ENCODE assay signal across 18 cellular contexts in the genomic region with DNA sequence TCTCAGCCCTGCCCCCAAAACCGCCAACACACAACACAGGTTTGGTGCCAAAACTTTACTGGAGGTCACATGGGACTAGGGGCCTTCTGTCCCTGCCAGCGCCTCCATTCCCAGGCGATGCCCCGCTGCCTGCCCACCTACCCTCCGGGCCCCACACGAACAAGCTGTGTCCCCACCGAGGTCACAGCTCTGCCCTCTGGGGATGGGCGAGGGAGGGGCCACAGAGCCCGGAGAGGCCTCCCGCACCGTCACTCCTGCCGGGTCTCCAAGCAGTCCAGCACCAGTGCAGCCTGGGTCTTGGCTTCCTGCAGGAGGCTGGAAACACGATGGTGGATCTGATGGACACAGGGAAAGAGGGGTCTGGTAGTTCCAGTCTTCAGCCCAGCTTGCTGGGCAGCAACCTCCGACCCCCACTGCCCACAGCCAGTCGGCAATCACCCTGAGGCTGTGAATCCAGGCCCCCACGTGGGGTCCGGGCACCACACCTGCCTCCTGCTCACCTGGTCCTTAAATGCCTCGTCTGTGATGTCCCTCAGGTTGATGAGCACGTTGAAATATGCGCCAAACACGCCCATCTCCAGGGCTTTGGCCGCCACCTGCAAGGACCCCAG. TPM values are rescaled to one million over a fixed set of nuclear protein-coding genes. Genes with fewer than 3 reads are reported as not detected.
DNase-seq lines count a peak whose midpoint lies in the region; ATAC-seq, FAIRE-seq and TF ChIP-seq lines count a peak whose summit lies in the region.
"Had no signal": no experiment of that assay in that cellular context is flagged by ENCODE, and none has a peak within 500 bp of the region (broad histone marks: within the 10 kb centered on the region; RNA-seq: fewer than 3 reads in every experiment).

No MANE protein-coding gene starts in this region.

- H4K91ac ChIP-seq in H1 (replicated peaks; ENCODE audit: insufficient read length, low read length), result no peak overlapping the region
- H4K91ac ChIP-seq in neuronal stem cell (ENCODE audit: low read depth, low read length, poor library complexity), result no peak overlapping the region

- no peak overlapping the region for H2BK15ac ChIP-seq in H1 (ENCODE audit: low read length)
- peak overlapping the region; percentile 55 for H2BK15ac ChIP-seq in neuronal stem cell (ENCODE audit: low read length)

- FAIRE-seq in H1 (lab: Jason Lieb, UNC), result no peak
- no peak for FAIRE-seq in HepG2 (lab: Jason Lieb, UNC)
- no peak for FAIRE-seq in GM12891 (lab: Jason Lieb, UNC)
- FAIRE-seq: GM12892 had no signal

- in situ Hi-C loops in HepG2 (cut with HindIII; ENCODE audit: extremely low pct_ligation_motif_present, low pct_unique_long_range_greater_than_20kb), result no loop called here

- TF ChIP-seq EP300 in H1 (IDR thresholded peaks at IDR 0.05; ENCODE audit: borderline replicate concordance in 1 of 2, low read depth in 2 of 2, low read length in 2 of 2) (no peak), HepG2 (IDR thresholded peaks at IDR 0.05; ENCODE audit: low read depth in 2 of 2, low read length in 2 of 2) (no peak), HepG2 (CRISPR knock-in tag; IDR thresholded peaks at IDR 0.05; ENCODE audit: borderline replicate concordance) (no peak)

- H2BK120ac ChIP-seq in H1 (replicated peaks; ENCODE audit: low read depth, low read length) (peak overlapping the region; percentile 54), neuronal stem cell (ENCODE audit: low read depth, low read length) (peak overlapping the region; percentile 55)

- CTCF ChIA-PET in H1 (lab: Charles Lee; ENCODE audit: partially characterized antibody), result interaction anchor here (0.5 to 1.9 kb wide), 4 partner anchors 10 to 211 kb away, joined by 3 to 6 read pairs (median 4); no protein-coding TSS in a partner anchor
- CTCF ChIA-PET in HepG2 (lab: Yijun Ruan, JAX; ENCODE audit: low intra/inter-chr PET ratio, low total read pairs), result no interaction called here

- H3K4me2 ChIP-seq in H1 (ENCODE audit: insufficient read depth in 1 of 2, low read depth in 2 of 2, low read length in 2 of 2) (no peak overlapping the region), HepG2 (ENCODE audit: low read depth, low read length) (no peak overlapping the region), neuronal stem cell (ENCODE audit: insufficient read depth, low read length, poor library complexity, severe bottlenecking) (no peak overlapping the region)

- H2BK12ac ChIP-seq in H1 (ENCODE audit: low read depth, low read length) (no peak overlapping the region), neuronal stem cell (ENCODE audit: low read length) (peak overlapping the region; percentile 33)

- no TSS peak for BruUV-seq in HepG2 (replicated peaks; lab: Mats Ljungman, UMichigan)

- intact Hi-C loops in HepG2 (cut with micrococcal nuclease; ENCODE audit: unreplicated experiment) (no loop called here), left colon (cut with DNase I, micrococcal nuclease) (no loop called here)

- H2BK5ac ChIP-seq in H1 (ENCODE audit: low read depth, low read length) (no peak overlapping the region), neuronal stem cell (ENCODE audit: low read length) (no peak overlapping the region)

- no peak overlapping the region for H3K4me3 ChIP-seq in NT2/D1 (ENCODE audit: insufficient read length, low read depth)
- H3K4me3 ChIP-seq in H1 (ENCODE audit: extremely low read depth in 1 of 4, insufficient read depth in 2 of 4, low read depth in 3 of 4, low read length in 4 of 4), result no peak overlapping the region
- no peak overlapping the region for H3K4me3 ChIP-seq in HepG2 (replicated peaks in 1 of 3; ENCODE audit: insufficient read depth in 1 of 3, low read depth in 2 of 3, low read length in 3 of 3)
- H3K4me3 ChIP-seq in neuronal stem cell (ENCODE audit: low read length in 2 of 2), result no peak overlapping the region
- no peak overlapping the region for H3K4me3 ChIP-seq in MG63

- peaks cover 0 to 1% of the 10 kb centered on the region in 2 experiments for H4K20me1 ChIP-seq in H1 (replicated peaks in 1 of 2; ENCODE audit: control insufficient read depth in 1 of 2, insufficient read depth in 2 of 2, low read length in 2 of 2)
- peaks cover 12% of the 10 kb centered on the region; the same call in 1 of the 2 replicates for H4K20me1 ChIP-seq in HepG2 (ENCODE audit: insufficient read depth, low read length)

- TF ChIP-seq RAD21 in H1 (IDR thresholded peaks at IDR 0.05 in 1 of 2, conservative IDR thresholded peaks at IDR 0.05 in 1 of 2; ENCODE audit: low read depth in 2 of 2, low read length in 2 of 2), result no peak
- no peak for TF ChIP-seq RAD21 in HepG2 (CRISPR knock-in tag; IDR thresholded peaks at IDR 0.05)

- H3K79me2 ChIP-seq in H1 (ENCODE audit: control insufficient read depth in 1 of 2, insufficient read depth in 2 of 2, low read length in 2 of 2) (no peaks in the 10 kb centered on the region), HepG2 (ENCODE audit: insufficient read depth, low read length) (no peaks in the 10 kb centered on the region)

- TF ChIP-seq CTCF in H1 (IDR thresholded peaks at IDR 0.05; ENCODE audit: control extremely low read depth in 1 of 3, insufficient read depth in 1 of 3, low read depth in 1 of 3, low read length in 3 of 3), result no peak
- no peak for TF ChIP-seq CTCF in HepG2 (CRISPR knock-in tag; IDR thresholded peaks at IDR 0.05)

- H4K5ac ChIP-seq in H1 (ENCODE audit: insufficient read length, low read depth, low read length), result no peak overlapping the region

- H3K23ac ChIP-seq in H1 (ENCODE audit: insufficient read length), result no peak overlapping the region
- H3K23ac ChIP-seq in neuronal stem cell (ENCODE audit: low read depth, low read length, poor library complexity), result peak overlapping the region; percentile 91

- no peak overlapping the region for H2BK20ac ChIP-seq in H1 (ENCODE audit: low read length)

- TF ChIP-seq POLR2A in H1 (IDR thresholded peaks at IDR 0.05; ENCODE audit: control extremely low read depth in 1 of 2, low read depth in 2 of 2, low read length in 2 of 2) (no peak), HepG2 (IDR thresholded peaks at IDR 0.05; ENCODE audit: insufficient read depth in 1 of 2, low read depth in 2 of 2, low read length in 2 of 2) (peak in 1 of 2 experiments; percentile 54; a peak in 1 of 4 replicates), GM12891 (IDR thresholded peaks at IDR 0.05; ENCODE audit: low read depth, low read length) (no peak)

- H3K18ac ChIP-seq in H1 (ENCODE audit: extremely low read depth, low read length) (no peak overlapping the region), neuronal stem cell (ENCODE audit: low read length) (peak overlapping the region; percentile 80)

- H3K36me3 ChIP-seq in NT2/D1 (ENCODE audit: insufficient read depth, insufficient read length, low read length) (peaks cover 12% of the 10 kb centered on the region), H1 (ENCODE audit: control insufficient read depth in 2 of 4, insufficient read depth in 4 of 4, low read length in 3 of 4) (no peaks in the 10 kb centered on the region), HepG2 (replicated peaks in 1 of 2; ENCODE audit: control insufficient read depth in 1 of 2, insufficient read depth in 2 of 2, low read length in 2 of 2) (peaks cover 9% of the 10 kb centered on the region in 2 experiments; a peak in 4 of 5 replicates), neuronal stem cell (replicated peaks in 1 of 2; ENCODE audit: control insufficient read depth in 2 of 2, insufficient read depth in 2 of 2, low read length in 2 of 2) (no peaks in the 10 kb centered on the region), MG63 (peaks cover 11% of the 10 kb centered on the region)

- H3K9me3 ChIP-seq in NT2/D1 (ENCODE audit: insufficient read depth, low read length), result no peaks in the 10 kb centered on the region
- H3K9me3 ChIP-seq in H1 (ENCODE audit: insufficient read depth in 2 of 2, low read depth in 1 of 2, low read length in 1 of 2), result no peaks in the 10 kb centered on the region; a peak in 1 of 4 replicates
- H3K9me3 ChIP-seq in HepG2 (ENCODE audit: low read length), result no peaks in the 10 kb centered on the region
- peaks cover 0 to 3% of the 10 kb centered on the region in 2 donors for H3K9me3 ChIP-seq in neuronal stem cell (replicated peaks in 1 of 2; ENCODE audit: control insufficient read depth in 2 of 2, insufficient read depth in 1 of 2, low read depth in 1 of 2, low read length in 2 of 2)
- no peaks in the 10 kb centered on the region for H3K9me3 ChIP-seq in MG63

- H3K27me3 ChIP-seq in NT2/D1 (ENCODE audit: insufficient read depth, insufficient read length), result no peaks in the 10 kb centered on the region
- H3K27me3 ChIP-seq in H1 (replicated peaks in 1 of 4; ENCODE audit: control insufficient read depth in 3 of 4, extremely low read depth in 1 of 4, insufficient read depth in 3 of 4, low read length in 3 of 4), result peaks cover 0 to 18% (median 7%) of the 10 kb centered on the region in 4 experiments; a peak in 4 of 7 replicates
- H3K27me3 ChIP-seq in HepG2 (ENCODE audit: control insufficient read depth in 1 of 2, insufficient read depth in 2 of 2, low read length in 2 of 2), result no peaks in the 10 kb centered on the region
- peaks cover 0 to 8% (median 6%) of the 10 kb centered on the region in 3 experiments for H3K27me3 ChIP-seq in neuronal stem cell (ENCODE audit: control insufficient read depth in 3 of 3, insufficient read depth in 3 of 3, low read depth in 1 of 3, low read length in 3 of 3)
- no peaks in the 10 kb centered on the region for H3K27me3 ChIP-seq in MG63

- no peak overlapping the region for H2AFZ ChIP-seq in H1 (ENCODE audit: low read length)
- no peak overlapping the region for H2AFZ ChIP-seq in HepG2 (ENCODE audit: low read length)
- H2AFZ ChIP-seq in neuronal stem cell (ENCODE audit: low read length), result peak overlapping the region; percentile 61

- 86% methylated on average over 22 of the region's 22 CpGs; no CpG with 5 or more reads in 1 of the 2 experiments for WGBS in H1 (ENCODE audit: extremely low coverage in 1 of 2, insufficient coverage in 1 of 2, insufficient read length in 1 of 2, insufficient replicate concordance in 2 of 2, low coverage in 1 of 2, low lambda C conversion rate in 2 of 2, missing lambda C conversion rate in 1 of 2), 2 experiments
- WGBS in HepG2 (ENCODE audit: low lambda C conversion rate), result 88% methylated on average over 16 of the region's 22 CpGs
- no CpG with 5 or more reads among the region's 22 CpGs for WGBS in neuronal stem cell (ENCODE audit: extremely low coverage in 2 of 2, insufficient read length in 2 of 2, insufficient replicate concordance in 1 of 2), 2 donors

- H3K9ac ChIP-seq in NT2/D1 (ENCODE audit: insufficient read length, low read depth), result peak overlapping the region; percentile 47
- H3K9ac ChIP-seq in H1 (replicated peaks in 1 of 4; ENCODE audit: extremely low read depth in 1 of 4, low read depth in 3 of 4, low read length in 3 of 4), result no peak overlapping the region
- H3K9ac ChIP-seq in HepG2 (ENCODE audit: insufficient read depth, low read depth, low read length), result no peak overlapping the region
- peak overlapping the region; percentile 64 for H3K9ac ChIP-seq in neuronal stem cell (ENCODE audit: low read depth, low read length, poor library complexity)

- POLR2A ChIA-PET in H1 (lab: Charles Lee; ENCODE audit: partially characterized antibody) (interaction anchor here (1.6 kb wide), 1 partner anchor 38 kb away, joined by 3 read pairs; no protein-coding TSS in a partner anchor), HepG2 (lab: Yijun Ruan, JAX) (no interaction called here)

- H3K4me1 ChIP-seq in NT2/D1 (ENCODE audit: insufficient read depth, insufficient read length), result peaks cover 16% of the 10 kb centered on the region
- peaks cover 0 to 10% (median 0%) of the 10 kb centered on the region in 4 experiments; a peak in 3 of 7 replicates for H3K4me1 ChIP-seq in H1 (replicated peaks in 1 of 4; ENCODE audit: control insufficient read depth in 3 of 4, insufficient read depth in 4 of 4, low read length in 3 of 4)
- H3K4me1 ChIP-seq in HepG2 (ENCODE audit: insufficient read depth, low read length), result no peaks in the 10 kb centered on the region
- H3K4me1 ChIP-seq in neuronal stem cell (ENCODE audit: control insufficient read depth in 2 of 2, insufficient read depth in 1 of 2, low read depth in 1 of 2, low read length in 2 of 2), result peaks cover 5 to 7% of the 10 kb centered on the region in 2 donors

- H3K4ac ChIP-seq in H1 (replicated peaks; ENCODE audit: insufficient read length, low read depth, low read length) (peak overlapping the region; percentile 85), neuronal stem cell (ENCODE audit: low read length) (peak overlapping the region; percentile 41)

- H3K14ac ChIP-seq in H1 (ENCODE audit: insufficient read length) (no peak overlapping the region), neuronal stem cell (ENCODE audit: low read length) (peak overlapping the region; percentile 98)

- DNase-seq in NT2/D1 (ENCODE audit: low read depth, low spot score) (no peak), H1 (ENCODE audit: low read depth in 1 of 2, low spot score in 2 of 2) (no peak), HepG2 (ENCODE audit: low spot score) (no peak), neuronal stem cell (ENCODE audit: low spot score) (no peak), GM12891 (ENCODE audit: insufficient read length, low spot score) (no peak), MG63 (no peak), left colon (no peak)
- DNase-seq: C1 segment of cervical spinal cord, Calu3, COR-L47, DMS53, DMS79 treated with DMSO at 0.1 percent for 48 hours, GF-D8, GOT3, H7, HCEC 1CT had no signal

- H3K23me2 ChIP-seq in H1 (ENCODE audit: low read depth, low read length), result peaks cover 4% of the 10 kb centered on the region; the same call in 1 of the 2 replicates

- ATAC-seq in HepG2, result no peak
- no peak for ATAC-seq in left colon

- H3K79me1 ChIP-seq in H1 (ENCODE audit: low read depth, low read length) (no peaks in the 10 kb centered on the region), neuronal stem cell (ENCODE audit: low read depth, low read length) (no peaks in the 10 kb centered on the region)

- H3K27ac ChIP-seq in H1 (ENCODE audit: low read depth, low read length), result no peak overlapping the region
- no peak overlapping the region for H3K27ac ChIP-seq in HepG2 (ENCODE audit: extremely low read length, insufficient read depth, low read length)
- H3K27ac ChIP-seq in neuronal stem cell (replicated peaks; ENCODE audit: low read length), result no peak overlapping the region

- H3K56ac ChIP-seq in H1 (replicated peaks; ENCODE audit: insufficient read length, low read depth, low read length), result no peak overlapping the region

- 0 out of 2 replicates have a peak overlapping the region, but pooled peaks have one; percentile 6 for H2AK5ac ChIP-seq in H1 (ENCODE audit: low read depth, low read length)
- H2AK5ac ChIP-seq in neuronal stem cell (ENCODE audit: low read depth, low read length), result peak overlapping the region; percentile 93

- H4K8ac ChIP-seq in H1 (ENCODE audit: extremely low read depth, insufficient read depth, low read length) (peak overlapping the region; percentile 65), neuronal stem cell (ENCODE audit: low read depth, low read length) (no peak overlapping the region)

RNA-seq across cellular contexts. Expression of gene FTCD, which starts 18.5 kb away (rescaled TPM):
- 3.3 and 6.0 TPM in 2 replicates for total RNA-seq in H1 (2021; fragmentation: NEBNext Ultra II Directional; extraction: Animal tissue kit (Norgen Biotek cat#: 25700))
- polyA plus RNA-seq in H1 (2011; rRNA removed) (4.9 and 7.3 TPM in 2 replicates), HepG2 (2011; rRNA removed) (75.7 and 112 TPM in 2 replicates)
- 5.2 TPM for polyA plus RNA-seq in H1 (2011; cell fraction: cytosol; rRNA removed)
- 21.4 TPM for polyA plus RNA-seq in H1 (2011; cell fraction: nucleus; rRNA removed)
- polyA plus RNA-seq in H1 (2012, experiment 1 of 2), result 5.9 to 9.8 TPM (median 7.8 TPM) in 4 replicates
- polyA plus RNA-seq in H1 (2012, experiment 2 of 2), result 2.3 TPM
- polyA plus RNA-seq in H1 (2013, experiment 1 of 2), result 3.9 TPM
- polyA plus RNA-seq in H1 (2013, experiment 2 of 2), result 4.0 TPM
- polyA minus RNA-seq in H1 (2011; rRNA and poly(A)+ RNA removed), result 3.0 and 4.7 TPM in 2 replicates
- 6.4 TPM for polyA minus RNA-seq in H1 (2011; cell fraction: cytosol; rRNA and poly(A)+ RNA removed)
- 6.1 TPM for polyA minus RNA-seq in H1 (2011; cell fraction: nucleus; rRNA and poly(A)+ RNA removed)
- total RNA-seq in HepG2 (2016; rRNA removed; fragmentation: Illumina TruSeq; extraction: Trizol) (78.5 and 105 TPM in 2 replicates), left colon (under 1 TPM; 0.22 to 0.52 TPM)
- 13.1 and 13.2 TPM in 2 replicates for total RNA-seq in HepG2 (2016; cell fraction: cytosol; rRNA removed; fragmentation: Illumina TruSeq; extraction: Trizol; ENCODE audit: low read depth)
- total RNA-seq in HepG2 (2016; cell fraction: insoluble cytoplasmic fraction; rRNA removed; fragmentation: Illumina TruSeq; extraction: Trizol), result 61.2 and 115 TPM in 2 replicates
- total RNA-seq in HepG2 (2016; cell fraction: membrane; rRNA removed; fragmentation: Illumina TruSeq; extraction: Trizol), result 21.0 and 27.4 TPM in 2 replicates
- 94.5 and 110 TPM in 2 replicates for total RNA-seq in HepG2 (2016; cell fraction: nucleus; rRNA removed; fragmentation: Illumina TruSeq; extraction: Trizol)
- polyA plus RNA-seq in HepG2 (2011; cell fraction: cytosol; rRNA removed), result 34.7 and 61.2 TPM in 2 replicates
- 656 and 751 TPM in 2 replicates for polyA plus RNA-seq in HepG2 (2011; cell fraction: nucleus; rRNA removed)
- 108 and 140 TPM in 2 replicates for polyA plus RNA-seq in HepG2 (2012)
- polyA plus RNA-seq in HepG2 (2016; cell fraction: cytosol; fragmentation: Illumina TruSeq; extraction: Trizol; ENCODE audit: low read depth), result 11.0 and 12.4 TPM in 2 replicates
- polyA plus RNA-seq in HepG2 (2016; cell fraction: insoluble cytoplasmic fraction; fragmentation: Illumina TruSeq; extraction: Trizol; ENCODE audit: low read depth), result 47.9 and 52.0 TPM in 2 replicates
- polyA plus RNA-seq in HepG2 (2016; cell fraction: membrane; fragmentation: Illumina TruSeq; extraction: Trizol; ENCODE audit: low read depth), result 11.9 and 17.7 TPM in 2 replicates
- polyA plus RNA-seq in HepG2 (2016; cell fraction: nucleus; fragmentation: Illumina TruSeq; extraction: Trizol; ENCODE audit: insufficient read depth, low read depth), result 369 and 379 TPM in 2 replicates
- 0.42 and 84.7 TPM in 2 replicates for polyA minus RNA-seq in HepG2 (2011; rRNA and poly(A)+ RNA removed; ENCODE audit: low replicate concordance)
- 33.3 and 39.2 TPM in 2 replicates for polyA minus RNA-seq in HepG2 (2011; cell fraction: cytosol; rRNA and poly(A)+ RNA removed)
- polyA minus RNA-seq in HepG2 (2011; cell fraction: nucleus; rRNA and poly(A)+ RNA removed), result 93.9 and 118 TPM in 2 replicates
- 2.1 TPM for polyA plus RNA-seq in neuronal stem cell (2013, experiment 1 of 2)
- 2.0 TPM for polyA plus RNA-seq in neuronal stem cell (2013, experiment 2 of 2)
- polyA plus RNA-seq in GM12891 (2012; ENCODE audit: low read depth, missing spikeins), result 0.45 TPM
- total RNA-seq in MG63 (2014; rRNA removed; shearing (Covaris generic); ENCODE audit: low replicate concordance), result not detected in 2 replicates
- total RNA-seq: H7 had no signal
- polyA plus RNA-seq: CD4-positive, alpha-beta memory T cell had no signal

RNA-seq across cellular contexts. Expression of gene COL6A2, which starts 38.9 kb away (rescaled TPM):
- 60.6 and 62.7 TPM in 2 replicates for total RNA-seq in H1 (2021; fragmentation: NEBNext Ultra II Directional; extraction: Animal tissue kit (Norgen Biotek cat#: 25700))
- polyA plus RNA-seq in H1 (2011; rRNA removed), result 60.1 and 79.2 TPM in 2 replicates
- 60.4 TPM for polyA plus RNA-seq in H1 (2011; cell fraction: cytosol; rRNA removed)
- 219 TPM for polyA plus RNA-seq in H1 (2011; cell fraction: nucleus; rRNA removed)
- polyA plus RNA-seq in H1 (2012, experiment 1 of 2), result 38.8 to 78.4 TPM (median 69.6 TPM) in 4 replicates
- 41.6 TPM for polyA plus RNA-seq in H1 (2012, experiment 2 of 2)
- 99.7 TPM for polyA plus RNA-seq in H1 (2013, experiment 1 of 2)
- polyA plus RNA-seq in H1 (2013, experiment 2 of 2), result 84.9 TPM
- polyA minus RNA-seq in H1 (2011; rRNA and poly(A)+ RNA removed), result 14.9 and 16.7 TPM in 2 replicates
- 30.5 TPM for polyA minus RNA-seq in H1 (2011; cell fraction: cytosol; rRNA and poly(A)+ RNA removed)
- 40.6 TPM for polyA minus RNA-seq in H1 (2011; cell fraction: nucleus; rRNA and poly(A)+ RNA removed)
- 0.07 and 0.14 TPM in 2 replicates for total RNA-seq in HepG2 (2016; rRNA removed; fragmentation: Illumina TruSeq; extraction: Trizol)
- not detected in 2 replicates for total RNA-seq in HepG2 (2016; cell fraction: cytosol; rRNA removed; fragmentation: Illumina TruSeq; extraction: Trizol; ENCODE audit: low read depth)
- 0.06 TPM in 1 of 2 replicates, not detected in the other for total RNA-seq in HepG2 (2016; cell fraction: insoluble cytoplasmic fraction; rRNA removed; fragmentation: Illumina TruSeq; extraction: Trizol)
- total RNA-seq in HepG2 (2016; cell fraction: membrane; rRNA removed; fragmentation: Illumina TruSeq; extraction: Trizol), result not detected in 2 replicates
- 0.13 and 0.22 TPM in 2 replicates for total RNA-seq in HepG2 (2016; cell fraction: nucleus; rRNA removed; fragmentation: Illumina TruSeq; extraction: Trizol)
- polyA plus RNA-seq in HepG2 (2011; rRNA removed), result 0.41 and 1.6 TPM in 2 replicates
- polyA plus RNA-seq in HepG2 (2011; cell fraction: cytosol; rRNA removed), result 0.27 and 0.31 TPM in 2 replicates
- 8.5 and 10.4 TPM in 2 replicates for polyA plus RNA-seq in HepG2 (2011; cell fraction: nucleus; rRNA removed)
- polyA plus RNA-seq in HepG2 (2012), result 0.36 and 0.81 TPM in 2 replicates
- polyA plus RNA-seq in HepG2 (2016; cell fraction: cytosol; fragmentation: Illumina TruSeq; extraction: Trizol; ENCODE audit: low read depth), result not detected in 2 replicates
- polyA plus RNA-seq in HepG2 (2016; cell fraction: insoluble cytoplasmic fraction; fragmentation: Illumina TruSeq; extraction: Trizol; ENCODE audit: low read depth), result not detected in 2 replicates
- polyA plus RNA-seq in HepG2 (2016; cell fraction: membrane; fragmentation: Illumina TruSeq; extraction: Trizol; ENCODE audit: low read depth), result not detected in 2 replicates
- 0.48 and 0.69 TPM in 2 replicates for polyA plus RNA-seq in HepG2 (2016; cell fraction: nucleus; fragmentation: Illumina TruSeq; extraction: Trizol; ENCODE audit: insufficient read depth, low read depth)
- polyA minus RNA-seq in HepG2 (2011; rRNA and poly(A)+ RNA removed; ENCODE audit: low replicate concordance), result 0.44 TPM in 1 of 2 replicates, not detected in the other
- not detected in 2 replicates for polyA minus RNA-seq in HepG2 (2011; cell fraction: cytosol; rRNA and poly(A)+ RNA removed)
- polyA minus RNA-seq in HepG2 (2011; cell fraction: nucleus; rRNA and poly(A)+ RNA removed), result 0.52 and 1.2 TPM in 2 replicates
- polyA plus RNA-seq in neuronal stem cell (2013, experiment 1 of 2), result 19.3 TPM
- polyA plus RNA-seq in neuronal stem cell (2013, experiment 2 of 2), result 19.1 TPM
- 1.5 TPM for polyA plus RNA-seq in GM12891 (2012; ENCODE audit: low read depth, missing spikeins)
- 949 and 1,198 TPM in 2 replicates for total RNA-seq in MG63 (2014; rRNA removed; shearing (Covaris generic); ENCODE audit: low replicate concordance)
- 100 to 1,000 TPM in 1 of 2 donors, 10 to 100 TPM in 1; 65.5 to 193 TPM for total RNA-seq in left colon

RNA-seq across cellular contexts. Expression of gene SPATC1L, which starts 47.4 kb away (rescaled TPM):
- total RNA-seq in H1 (2021; fragmentation: NEBNext Ultra II Directional; extraction: Animal tissue kit (Norgen Biotek cat#: 25700)), result 49.4 and 50.0 TPM in 2 replicates
- polyA plus RNA-seq in H1 (2011; rRNA removed) (24.9 and 44.8 TPM in 2 replicates), HepG2 (2011; rRNA removed) (1.4 and 2.6 TPM in 2 replicates)
- 16.4 TPM for polyA plus RNA-seq in H1 (2011; cell fraction: cytosol; rRNA removed)
- 43.3 TPM for polyA plus RNA-seq in H1 (2011; cell fraction: nucleus; rRNA removed)
- 38.0 to 56.9 TPM (median 53.3 TPM) in 4 replicates for polyA plus RNA-seq in H1 (2012, experiment 1 of 2)
- 50.4 TPM for polyA plus RNA-seq in H1 (2012, experiment 2 of 2)
- polyA plus RNA-seq in H1 (2013, experiment 1 of 2), result 48.1 TPM
- polyA plus RNA-seq in H1 (2013, experiment 2 of 2), result 48.0 TPM
- polyA minus RNA-seq in H1 (2011; rRNA and poly(A)+ RNA removed), result 6.2 and 7.1 TPM in 2 replicates
- polyA minus RNA-seq in H1 (2011; cell fraction: cytosol; rRNA and poly(A)+ RNA removed), result 30.3 TPM
- polyA minus RNA-seq in H1 (2011; cell fraction: nucleus; rRNA and poly(A)+ RNA removed), result 21.2 TPM
- total RNA-seq in HepG2 (2016; rRNA removed; fragmentation: Illumina TruSeq; extraction: Trizol) (2.8 and 3.3 TPM in 2 replicates), left colon (1 to 10 TPM; 5.9 to 8.0 TPM)
- total RNA-seq in HepG2 (2016; cell fraction: cytosol; rRNA removed; fragmentation: Illumina TruSeq; extraction: Trizol; ENCODE audit: low read depth), result 2.1 and 2.7 TPM in 2 replicates
- 3.0 and 3.3 TPM in 2 replicates for total RNA-seq in HepG2 (2016; cell fraction: insoluble cytoplasmic fraction; rRNA removed; fragmentation: Illumina TruSeq; extraction: Trizol)
- 3.0 and 3.8 TPM in 2 replicates for total RNA-seq in HepG2 (2016; cell fraction: membrane; rRNA removed; fragmentation: Illumina TruSeq; extraction: Trizol)
- total RNA-seq in HepG2 (2016; cell fraction: nucleus; rRNA removed; fragmentation: Illumina TruSeq; extraction: Trizol), result 1.5 and 1.7 TPM in 2 replicates
- polyA plus RNA-seq in HepG2 (2011; cell fraction: cytosol; rRNA removed), result 1.4 and 2.8 TPM in 2 replicates
- polyA plus RNA-seq in HepG2 (2011; cell fraction: nucleus; rRNA removed), result 9.6 and 9.7 TPM in 2 replicates
- polyA plus RNA-seq in HepG2 (2012), result 7.3 and 10.9 TPM in 2 replicates
- polyA plus RNA-seq in HepG2 (2016; cell fraction: cytosol; fragmentation: Illumina TruSeq; extraction: Trizol; ENCODE audit: low read depth), result 5.4 and 5.7 TPM in 2 replicates
- polyA plus RNA-seq in HepG2 (2016; cell fraction: insoluble cytoplasmic fraction; fragmentation: Illumina TruSeq; extraction: Trizol; ENCODE audit: low read depth), result 5.9 and 7.1 TPM in 2 replicates
- 6.0 and 7.3 TPM in 2 replicates for polyA plus RNA-seq in HepG2 (2016; cell fraction: membrane; fragmentation: Illumina TruSeq; extraction: Trizol; ENCODE audit: low read depth)
- polyA plus RNA-seq in HepG2 (2016; cell fraction: nucleus; fragmentation: Illumina TruSeq; extraction: Trizol; ENCODE audit: insufficient read depth, low read depth), result 5.8 and 6.5 TPM in 2 replicates
- polyA minus RNA-seq in HepG2 (2011; rRNA and poly(A)+ RNA removed; ENCODE audit: low replicate concordance), result 2.4 and 3.4 TPM in 2 replicates
- polyA minus RNA-seq in HepG2 (2011; cell fraction: cytosol; rRNA and poly(A)+ RNA removed), result 3.4 and 5.6 TPM in 2 replicates
- polyA minus RNA-seq in HepG2 (2011; cell fraction: nucleus; rRNA and poly(A)+ RNA removed), result 0.77 and 1.6 TPM in 2 replicates
- polyA plus RNA-seq in neuronal stem cell (2013, experiment 1 of 2), result 38.2 TPM
- polyA plus RNA-seq in neuronal stem cell (2013, experiment 2 of 2), result 37.5 TPM
- 6.9 TPM for polyA plus RNA-seq in GM12891 (2012; ENCODE audit: low read depth, missing spikeins)
- total RNA-seq in MG63 (2014; rRNA removed; shearing (Covaris generic); ENCODE audit: low replicate concordance), result 2.0 and 2.4 TPM in 2 replicates

Comparison
In these comparisons a context has a peak if more than half of its experiments do, and no peak if none do; other contexts are left out.
1. H3K9ac ChIP-seq: peak in NT2/D1 (single experiment) and neuronal stem cell (single experiment); none in H1 (0 of 4) and HepG2 (single experiment).
2. RNA of gene COL6A2, which starts 38.9 kb away (total RNA-seq): 949 to 1,198 TPM in MG63, 65.5 to 193 TPM in left colon and 60.6 to 62.7 TPM in H1; 0.06 to 0.22 TPM in HepG2; every median in the first group is over 10 times any median in the second.